Comparison of ENCODE assay signal across 9 cellular contexts in genomic region chr12:25186788-25187397, GRCh38. TPM values are rescaled to one million over a fixed set of nuclear protein-coding genes. Genes with fewer than 3 reads are reported as not detected.
A peak's percentile ranks its signal among the peaks of the same experiment; 100 is the strongest.
DNase-seq lines count a peak whose midpoint lies in the region; ATAC-seq and TF ChIP-seq lines count a peak whose summit lies in the region.
"Had no signal": no experiment of that assay in that cellular context is flagged by ENCODE, and none has a peak within 500 bp of the region (broad histone marks: within the 10 kb centered on the region; RNA-seq: fewer than 3 reads in every experiment).

No MANE protein-coding gene starts in this region.

- peak; percentile 73 for ATAC-seq in CD4-positive, alpha-beta T cell (ENCODE audit: poor library complexity)
- ATAC-seq in GM19395 (IDR thresholded peaks at IDR 0.05; ENCODE audit: unreplicated experiment), result peak; percentile 95
- ATAC-seq in HG03196 (IDR thresholded peaks at IDR 0.05; ENCODE audit: unreplicated experiment), result peak; percentile 75
- ATAC-seq in sciatic nerve, result no peak

- H3K27me3 ChIP-seq in CD4-positive, alpha-beta T cell (ENCODE audit: control insufficient read depth, insufficient read depth, low read length), result no peaks in the 10 kb centered on the region

- H3K4me3 Mint-ChIP-seq in CD4-positive, alpha-beta T cell, result peak overlapping the region; percentile 81

- no peaks in the 10 kb centered on the region for H3K9me3 Mint-ChIP-seq in CD4-positive, alpha-beta T cell

- in situ Hi-C loops in astrocyte of the cerebellum (cut with HindIII; ENCODE audit: low sequenced_read_pairs), result no loop called here

- no peaks in the 10 kb centered on the region for H3K36me3 Mint-ChIP-seq in CD4-positive, alpha-beta T cell (ENCODE audit: low read depth)

- POLR2A ChIA-PET in CD4-positive, alpha-beta T cell (lab: Charles Lee), result interaction anchor here (0.7 to 1.7 kb wide), 6 partner anchors 8 to 198 kb away, joined by 3 to 12 read pairs (median 4); partner anchors contain the start of genes DNAI7, ETFRF1 and KRAS

- H3K27ac ChIP-seq in CD4-positive, alpha-beta T cell (ENCODE audit: low read depth, low read length), result peak overlapping the region; percentile 7

- intact Hi-C loops in CD4-positive, alpha-beta T cell (cut with DNase I, micrococcal nuclease), result loop anchor here (2.0 to 5.0 kb wide), 2 partner anchors 130 to 134 kb away; a partner anchor contains a TSS
- intact Hi-C loops in sciatic nerve (cut with DNase I), result no loop called here

- no peak overlapping the region for H3K4me3 ChIP-seq in astrocyte of the cerebellum (ENCODE audit: low read depth, low read length)

- peak overlapping the region; percentile 78 for H3K27ac Mint-ChIP-seq in CD4-positive, alpha-beta T cell

- H3K4me1 Mint-ChIP-seq in CD4-positive, alpha-beta T cell (ENCODE audit: low read depth), result peaks cover 17% of the 10 kb centered on the region

- TF ChIP-seq CTCF in CD4-positive, alpha-beta T cell (IDR thresholded peaks at IDR 0.05), result no peak
- TF ChIP-seq CTCF in astrocyte of the cerebellum (IDR thresholded peaks at IDR 0.05; ENCODE audit: low read depth, low read length, missing control alignments), result no peak

- DNase-seq in CD4-positive, alpha-beta T cell, result no peak
- peak; percentile 78 for DNase-seq in astrocyte of the cerebellum (ENCODE audit: low read depth)
- no peak for DNase-seq in NCI-H2107 (lab: John Stamatoyannopoulos, UW)
- DNase-seq in EL, result no peak
- DNase-seq in sciatic nerve (ENCODE audit: low spot score), result no peak
- DNase-seq in NCI-H2107 treated with DMSO at 0.1 percent for 48 hours (lab: John Stamatoyannopoulos, UW; ENCODE audit: unreplicated experiment), result no peak
- DNase-seq: NCI-H1048 had no signal

- no peaks in the 10 kb centered on the region for H3K27me3 Mint-ChIP-seq in CD4-positive, alpha-beta T cell

- H3K9me3 ChIP-seq in CD4-positive, alpha-beta T cell (ENCODE audit: control insufficient read depth, low read length), result no peaks in the 10 kb centered on the region

- CTCF ChIA-PET in CD4-positive, alpha-beta T cell (lab: Charles Lee), result interaction anchor here (0.9 to 1.0 kb wide), 2 partner anchors 8 to 32 kb away, joined by 3 read pairs; partner anchors contain the start of gene DNAI7

RNA-seq across cellular contexts. Expression of gene DNAI7, which starts 8.1 kb away (rescaled TPM):
- total RNA-seq in CD4-positive, alpha-beta T cell, result under 1 TPM in 1 of 2 experiments, not detected in 1; 0.36 TPM
- 1.0 TPM for total RNA-seq in sciatic nerve

RNA-seq across cellular contexts. Expression of gene ETFRF1, which starts 8.1 kb away (rescaled TPM):
- total RNA-seq in CD4-positive, alpha-beta T cell, result 10 to 100 TPM; 32.9 to 39.8 TPM
- total RNA-seq in sciatic nerve, result 33.0 TPM
